ENCODE assay signal across 16 cellular contexts in genomic region chr22:44926124-44926475, GRCh38.
DNase-seq lines count a peak whose midpoint lies in the region; ATAC-seq, FAIRE-seq and TF ChIP-seq lines count a peak whose summit lies in the region.
"Had no signal": no experiment of that assay in that cellular context is flagged by ENCODE, and none has a peak within 500 bp of the region (broad histone marks: within the 10 kb centered on the region; RNA-seq: fewer than 3 reads in every experiment).

No MANE protein-coding gene starts in this region.

- CTCF ChIA-PET in H1 (lab: Charles Lee; ENCODE audit: partially characterized antibody), result interaction anchor here (1.0 to 1.6 kb wide), 2 partner anchors 9 to 13 kb away, joined by 3 read pairs; no protein-coding TSS in a partner anchor

- TF ChIP-seq CTCF in left ventricle myocardium inferior (IDR thresholded peaks at IDR 0.05; ENCODE audit: borderline replicate concordance), result no peak
- no peak for TF ChIP-seq CTCF in heart right ventricle (IDR thresholded peaks at IDR 0.05)
- TF ChIP-seq CTCF in H1 (IDR thresholded peaks at IDR 0.05; ENCODE audit: control extremely low read depth in 1 of 3, insufficient read depth in 1 of 3, low read depth in 1 of 3, low read length in 3 of 3), result no peak
- no peak for TF ChIP-seq CTCF in sigmoid colon (IDR thresholded peaks at IDR 0.05)

- H2BK15ac ChIP-seq in H1 (ENCODE audit: low read length), result no peak overlapping the region

- peak; percentile 10 for DNase-seq in left ventricle myocardium inferior
- no peak for DNase-seq in heart right ventricle
- DNase-seq in H1 (ENCODE audit: low read depth in 1 of 2, low spot score in 2 of 2), result no peak
- peak; percentile 54 for DNase-seq in sigmoid colon
- no peak for DNase-seq in A172 (ENCODE audit: low spot score)
- no peak for DNase-seq in activated gamma-delta T cell treated with Interleukin-2 at 50 U/mL for 16 hours
- DNase-seq: 8988T; ACHN; CD4-positive, alpha-beta T cell; DMS79; H9 had no signal

- no peak overlapping the region for H3K4ac ChIP-seq in H1 (replicated peaks; ENCODE audit: insufficient read length, low read depth, low read length)

- H3K4me3 ChIP-seq in left ventricle myocardium inferior, result no peak overlapping the region
- no peak overlapping the region for H3K4me3 ChIP-seq in heart right ventricle
- no peak overlapping the region for H3K4me3 ChIP-seq in H1 (ENCODE audit: extremely low read depth in 1 of 4, insufficient read depth in 2 of 4, low read depth in 3 of 4, low read length in 4 of 4)
- H3K4me3 ChIP-seq in sigmoid colon, result no peak overlapping the region
- H3K4me3 ChIP-seq: BLaER1 treated with 17β-estradiol and CSF1 and Interleukin-3, amounts not matched to agents 10 nM and 100 nM; GM12878 had no signal

- no peak overlapping the region for H2AK5ac ChIP-seq in H1 (ENCODE audit: low read depth, low read length)

- H4K91ac ChIP-seq in H1 (replicated peaks; ENCODE audit: insufficient read length, low read length), result no peak overlapping the region

- POLR2A ChIA-PET in H1 (lab: Charles Lee; ENCODE audit: partially characterized antibody), result no interaction called here

- FAIRE-seq in H1 (lab: Jason Lieb, UNC), result no peak
- FAIRE-seq: GM12878, GM18507, HTR-8/SVneo had no signal

- peaks cover 0 to 9% of the 10 kb centered on the region in 2 experiments; a peak in 2 of 4 replicates for H3K79me2 ChIP-seq in H1 (ENCODE audit: control insufficient read depth in 1 of 2, insufficient read depth in 2 of 2, low read length in 2 of 2)

- no peak overlapping the region for H4K8ac ChIP-seq in H1 (ENCODE audit: extremely low read depth, insufficient read depth, low read length)

- H3K9ac ChIP-seq in H1 (replicated peaks in 1 of 4; ENCODE audit: extremely low read depth in 1 of 4, low read depth in 3 of 4, low read length in 3 of 4), result no peak overlapping the region
- H3K9ac ChIP-seq: BLaER1 treated with 17β-estradiol and CSF1 and Interleukin-3, amounts not matched to agents 10 nM and 100 nM had no signal

- no peak overlapping the region for H3K56ac ChIP-seq in H1 (replicated peaks; ENCODE audit: insufficient read length, low read depth, low read length)

- no peak overlapping the region for H2BK20ac ChIP-seq in H1 (ENCODE audit: low read length)

- peaks cover 11 to 14% of the 10 kb centered on the region in 2 experiments for H4K20me1 ChIP-seq in H1 (replicated peaks in 1 of 2; ENCODE audit: control insufficient read depth in 1 of 2, insufficient read depth in 2 of 2, low read length in 2 of 2)
- H4K20me1 ChIP-seq: BLaER1 treated with 17β-estradiol and CSF1 and Interleukin-3, amounts not matched to agents 10 nM and 100 nM had no signal

- H2BK12ac ChIP-seq in H1 (ENCODE audit: low read depth, low read length), result no peak overlapping the region; the same call in 1 of the 2 replicates

- 87 to 90% methylated on average over 11 of the region's 11 CpGs for WGBS in heart right ventricle, 2 donors
- WGBS in H1 (ENCODE audit: extremely low coverage in 1 of 2, insufficient coverage in 1 of 2, insufficient read length in 1 of 2, insufficient replicate concordance in 2 of 2, low coverage in 1 of 2, low lambda C conversion rate in 2 of 2, missing lambda C conversion rate in 1 of 2), 2 experiments, result 92% methylated on average over 11 of the region's 11 CpGs; no CpG with 5 or more reads in 1 of the 2 experiments
- WGBS in sigmoid colon, 2 donors, result 92 to 94% methylated on average over 11 of the region's 11 CpGs

- no peak overlapping the region for H3K23ac ChIP-seq in H1 (ENCODE audit: insufficient read length)

- intact Hi-C loops in left ventricle myocardium inferior (cut with micrococcal nuclease) (no loop called here), heart right ventricle (cut with DNase I) (no loop called here), sigmoid colon (cut with DNase I) (no loop called here)

- no peak overlapping the region for H2BK120ac ChIP-seq in H1 (replicated peaks; ENCODE audit: low read depth, low read length)

- H3K27ac ChIP-seq in left ventricle myocardium inferior (replicated peaks) (no peak overlapping the region), heart right ventricle (no peak overlapping the region), H1 (ENCODE audit: low read depth, low read length) (no peak overlapping the region), sigmoid colon (no peak overlapping the region)
- H3K27ac ChIP-seq: BLaER1 treated with 17β-estradiol and CSF1 and Interleukin-3, amounts not matched to agents 10 nM and 100 nM had no signal

- no peak overlapping the region for H3K4me2 ChIP-seq in H1 (ENCODE audit: insufficient read depth in 1 of 2, low read depth in 2 of 2, low read length in 2 of 2)

- peaks cover 4% of the 10 kb centered on the region for H3K27me3 ChIP-seq in left ventricle myocardium inferior (ENCODE audit: low read depth)
- peaks cover 0 to 3% (median 0%) of the 10 kb centered on the region in 7 donors for H3K27me3 ChIP-seq in heart right ventricle
- no peaks in the 10 kb centered on the region for H3K27me3 ChIP-seq in H1 (replicated peaks in 1 of 4; ENCODE audit: control insufficient read depth in 3 of 4, extremely low read depth in 1 of 4, insufficient read depth in 3 of 4, low read length in 3 of 4)
- H3K27me3 ChIP-seq in sigmoid colon, result no peaks in the 10 kb centered on the region
- H3K27me3 ChIP-seq: BLaER1 treated with 17β-estradiol and CSF1 and Interleukin-3, amounts not matched to agents 10 nM and 100 nM had no signal

- no peak overlapping the region for H3K18ac ChIP-seq in H1 (ENCODE audit: extremely low read depth, low read length)

- H2AFZ ChIP-seq in H1 (ENCODE audit: low read length), result no peak overlapping the region

- H3K36me3 ChIP-seq in left ventricle myocardium inferior (no peaks in the 10 kb centered on the region), heart right ventricle (no peaks in the 10 kb centered on the region), H1 (ENCODE audit: control insufficient read depth in 2 of 4, insufficient read depth in 4 of 4, low read length in 3 of 4) (peaks cover 0 to 3% (median 0%) of the 10 kb centered on the region in 4 experiments; a peak in 1 of 8 replicates), sigmoid colon (no peaks in the 10 kb centered on the region)
- H3K36me3 ChIP-seq: BLaER1 treated with 17β-estradiol and CSF1 and Interleukin-3, amounts not matched to agents 10 nM and 100 nM had no signal

- no peaks in the 10 kb centered on the region for H3K23me2 ChIP-seq in H1 (ENCODE audit: low read depth, low read length)

- TF ChIP-seq POLR2A in H1 (IDR thresholded peaks at IDR 0.05; ENCODE audit: control extremely low read depth in 1 of 2, low read depth in 2 of 2, low read length in 2 of 2) (no peak), sigmoid colon (IDR thresholded peaks at IDR 0.05) (no peak)

- no peak for TF ChIP-seq RAD21 in H1 (IDR thresholded peaks at IDR 0.05 in 1 of 2, conservative IDR thresholded peaks at IDR 0.05 in 1 of 2; ENCODE audit: low read depth in 2 of 2, low read length in 2 of 2)

- H3K79me1 ChIP-seq in H1 (ENCODE audit: low read depth, low read length), result peaks cover 9% of the 10 kb centered on the region; the same call in 1 of the 2 replicates

- H2BK5ac ChIP-seq in H1 (ENCODE audit: low read depth, low read length), result no peak overlapping the region

- ATAC-seq in heart right ventricle (no peak), HG03045 (IDR thresholded peaks at IDR 0.05; ENCODE audit: unreplicated experiment) (no peak)
- ATAC-seq: GM12878 had no signal

- no peak overlapping the region for H4K5ac ChIP-seq in H1 (ENCODE audit: insufficient read length, low read depth, low read length)

- no peak for TF ChIP-seq EP300 in H1 (IDR thresholded peaks at IDR 0.05; ENCODE audit: borderline replicate concordance in 1 of 2, low read depth in 2 of 2, low read length in 2 of 2)
- no peak for TF ChIP-seq EP300 in sigmoid colon (IDR thresholded peaks at IDR 0.05)

- H3K4me1 ChIP-seq in left ventricle myocardium inferior, result peaks cover 7% of the 10 kb centered on the region
- H3K4me1 ChIP-seq in heart right ventricle, result peaks cover 0 to 6% (median 3%) of the 10 kb centered on the region in 9 donors
- no peaks in the 10 kb centered on the region; a peak in 1 of 7 replicates for H3K4me1 ChIP-seq in H1 (replicated peaks in 1 of 4; ENCODE audit: control insufficient read depth in 3 of 4, insufficient read depth in 4 of 4, low read length in 3 of 4)
- peaks cover 0 to 2% (median 0%) of the 10 kb centered on the region in 4 donors for H3K4me1 ChIP-seq in sigmoid colon

- H3K9me3 ChIP-seq in left ventricle myocardium inferior (replicated peaks), result peaks cover 16% of the 10 kb centered on the region
- H3K9me3 ChIP-seq in heart right ventricle, result peaks cover 0 to 16% (median 0%) of the 10 kb centered on the region in 11 donors
- H3K9me3 ChIP-seq in H1 (ENCODE audit: insufficient read depth in 2 of 2, low read depth in 1 of 2, low read length in 1 of 2), result no peaks in the 10 kb centered on the region
- peaks cover 0 to 3% (median 0%) of the 10 kb centered on the region in 4 donors for H3K9me3 ChIP-seq in sigmoid colon

- H3K14ac ChIP-seq in H1 (ENCODE audit: insufficient read length), result no peak overlapping the region

TF ChIP-seq in H1, 55 proteins besides CTCF, POLR2A, EP300 and RAD21:
- TF ChIP-seq MAX (IDR thresholded peaks at IDR 0.05) (0 out of 2 replicates have a peak, but pooled peaks have one; percentile 3), E2F6 (IDR thresholded peaks at IDR 0.05) (peak; percentile 46; the same call in 1 of the 2 replicates), TBP (IDR thresholded peaks at IDR 0.05; ENCODE audit: low read depth, low read length) (no peak), PHF8 (conservative IDR thresholded peaks at IDR 0.05; ENCODE audit: low read depth, low read length) (no peak), YY1 (IDR thresholded peaks at IDR 0.05; ENCODE audit: low read depth, low read length) (no peak), BRCA1 (IDR thresholded peaks at IDR 0.05; ENCODE audit: low read depth, low read length) (no peak)

Comparison
In these comparisons a context has a peak if more than half of its experiments do, and no peak if none do; other contexts are left out.
1. DNase-seq: peak in left ventricle myocardium inferior (single experiment) and sigmoid colon (single experiment); none in heart right ventricle (0 of 2), H1 (0 of 2), A172 (single experiment) and activated gamma-delta T cell treated with Interleukin-2 at 50 U/mL for 16 hours (single experiment).